1 cellular context compared by ENCODE assay signal in genomic region chr11:114301088-114301487, GRCh38.
A peak's percentile ranks its signal among the peaks of the same experiment; 100 is the strongest.
TF ChIP-seq lines count a peak whose summit lies in the region.

No MANE protein-coding gene starts in this region.

TF ChIP-seq in K562, 482 proteins besides CTCF, POLR2A, EP300 and RAD21:
- TF ChIP-seq NFIX (CRISPR knock-in tag; IDR thresholded peaks at IDR 0.05; ENCODE audit: low read depth) (no peak), CHD2 (IDR thresholded peaks at IDR 0.05; ENCODE audit: low read depth, low read length) (no peak), RBM25 (IDR thresholded peaks at IDR 0.05; ENCODE audit: low read depth, low read length, severe bottlenecking) (peak; percentile 81), ZKSCAN8 (CRISPR knock-in tag; IDR thresholded peaks at IDR 0.05) (peak; percentile 92)
